Comparison of ENCODE assay signal across 1 cellular context in the genomic region with DNA sequence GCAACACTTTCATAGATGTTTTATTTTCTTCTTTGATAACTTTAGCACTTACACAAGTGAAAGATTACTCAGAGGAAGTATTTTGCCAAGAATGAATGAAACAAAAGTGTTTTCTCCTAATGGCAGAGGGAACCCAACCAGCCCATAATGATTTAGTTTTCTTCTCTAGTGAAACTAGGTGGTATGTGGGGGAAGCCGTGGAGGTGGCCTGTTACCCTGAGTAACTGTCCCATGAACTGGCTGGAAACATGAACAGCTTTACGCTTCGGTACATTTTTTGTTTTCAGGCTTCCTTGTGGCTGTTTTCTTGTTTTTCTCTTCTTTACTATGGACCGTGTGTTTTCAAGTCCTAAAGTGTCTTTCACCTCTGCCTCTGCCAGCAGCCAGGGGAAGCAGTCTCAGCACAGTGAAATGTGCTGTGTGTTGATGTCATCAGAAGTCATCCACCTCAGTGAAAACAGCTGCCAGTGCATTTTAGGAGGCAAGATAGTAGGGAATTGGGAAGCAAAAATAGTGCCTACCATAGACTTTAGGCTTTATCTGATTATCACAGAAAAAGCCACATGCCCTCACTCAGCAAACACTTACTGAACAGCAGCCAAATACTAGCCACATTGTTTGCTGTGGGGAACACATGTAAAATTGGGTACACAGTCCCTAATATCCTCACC.
TF ChIP-seq lines count a peak whose summit lies in the region.

No MANE protein-coding gene starts in this region.

TF ChIP-seq in H1, 55 proteins besides CTCF, POLR2A, EP300 and RAD21:
- TF ChIP-seq NANOG (IDR thresholded peaks at IDR 0.05; ENCODE audit: insufficient read depth, low read depth, low read length, poor library complexity, severe bottlenecking): no peak
- no peak for TF ChIP-seq CBX5 (IDR thresholded peaks at IDR 0.05; ENCODE audit: low read depth, low read length)
- no peak for TF ChIP-seq EGR1 (IDR thresholded peaks at IDR 0.05; ENCODE audit: borderline replicate concordance, low read depth, low read length)
